Comparison of ENCODE assay signal across 8 cellular contexts in genomic region chrX:38561951-38562719, GRCh38. TPM values are rescaled to one million over a fixed set of nuclear protein-coding genes. Genes with fewer than 3 reads are reported as not detected.
DNase-seq lines count a peak whose midpoint lies in the region; ATAC-seq and TF ChIP-seq lines count a peak whose summit lies in the region.

No MANE protein-coding gene starts in this region.

- H3K4me1 ChIP-seq in mucosa of stomach (ENCODE audit: control insufficient read depth, insufficient read depth, low read length) = peaks cover 5% of the 10 kb centered on the region
- H3K4me1 ChIP-seq in tibial nerve = peaks cover 0 to 3% (median 0%) of the 10 kb centered on the region in 4 donors

- no peaks in the 10 kb centered on the region for H3K9me3 Mint-ChIP-seq in endothelial cell (ENCODE audit: unreplicated experiment)

- H3K9me3 ChIP-seq in mucosa of stomach (ENCODE audit: control insufficient read depth, low read length) (no peaks in the 10 kb centered on the region), tibial nerve (no peaks in the 10 kb centered on the region)

- H3K27me3 Mint-ChIP-seq in endothelial cell (ENCODE audit: unreplicated experiment) = peaks cover 2% of the 10 kb centered on the region

- no peak overlapping the region for H3K27ac Mint-ChIP-seq in endothelial cell (ENCODE audit: unreplicated experiment)

- no peaks in the 10 kb centered on the region for H3K36me3 Mint-ChIP-seq in endothelial cell (ENCODE audit: low read depth, unreplicated experiment)

- peak overlapping the region; percentile 53 for H3K9ac ChIP-seq in mucosa of stomach (ENCODE audit: low read length)

- H3K4me3 ChIP-seq in mucosa of stomach (ENCODE audit: low read length) (no peak overlapping the region), tibial nerve (peak overlapping the region; percentile 32 to 63 (median 42))

- no peak for TF ChIP-seq EP300 in tibial nerve (IDR thresholded peaks at IDR 0.05)

- TF ChIP-seq CTCF in endothelial cell (IDR thresholded peaks at IDR 0.05; ENCODE audit: unreplicated experiment) (no peak), tibial nerve (IDR thresholded peaks at IDR 0.05) (no peak)

- no peaks in the 10 kb centered on the region for H3K27me3 ChIP-seq in mucosa of stomach (ENCODE audit: control insufficient read depth, insufficient read depth, low read length)
- peaks cover 0 to 4% of the 10 kb centered on the region in 2 donors for H3K27me3 ChIP-seq in tibial nerve

- DNase-seq in activated effector memory CD4-positive, alpha-beta T cell treated with anti-CD3 and anti-CD28 coated beads, Interleukin-2, amount 50 U/mL, for 16 hours = peak; percentile 61
- DNase-seq in activated effector memory CD4-positive, alpha-beta T cell treated with Interleukin-2 at 50 U/mL for 16 hours = no peak
- peak; percentile 3 to 6 for DNase-seq in activated CD4-positive, alpha-beta T cell treated with anti-CD3 and anti-CD28 coated beads, Interleukin-2, amount 50 U/mL, for 4 hours
- peak; percentile 15 for DNase-seq in endothelial cell (ENCODE audit: low spot score)
- no peak for DNase-seq in tibial nerve (ENCODE audit: low spot score in 2 of 2)

- TF ChIP-seq POLR2A in tibial nerve (IDR thresholded peaks at IDR 0.05) = no peak

- no peaks in the 10 kb centered on the region for H3K4me1 Mint-ChIP-seq in endothelial cell (ENCODE audit: unreplicated experiment)

- peak overlapping the region; percentile 92 for H3K4me3 Mint-ChIP-seq in endothelial cell (ENCODE audit: unreplicated experiment)

- no peak for ATAC-seq in HG03025 (IDR thresholded peaks at IDR 0.05; ENCODE audit: low FRiP score, unreplicated experiment)
- no peak for ATAC-seq in HG03432 (IDR thresholded peaks at IDR 0.05; ENCODE audit: unreplicated experiment)

- no peaks in the 10 kb centered on the region for H3K36me3 ChIP-seq in mucosa of stomach (ENCODE audit: control insufficient read depth, insufficient read depth, low read length)
- H3K36me3 ChIP-seq in tibial nerve = no peaks in the 10 kb centered on the region

- 0 to 36% methylated on average over 23 to 38 of the region's 38 CpGs for WGBS in tibial nerve, 2 donors

- H3K27ac ChIP-seq in tibial nerve = peak overlapping the region in 3 of 4 donors; percentile 34 to 78 (median 64)

RNA-seq across cellular contexts. Expression of gene TSPAN7, which starts 0.8 kb away (rescaled TPM):
- 12.4 TPM for total RNA-seq in endothelial cell (ENCODE audit: unreplicated experiment)
- total RNA-seq in tibial nerve = 10 to 100 TPM; 28.5 to 68.2 (median 40.5) TPM

Comparison
In these comparisons a context has a peak if more than half of its experiments do, and no peak if none do; other contexts are left out.
1. DNase-seq: peak in activated effector memory CD4-positive, alpha-beta T cell treated with anti-CD3 and anti-CD28 coated beads, Interleukin-2, amount 50 U/mL, for 16 hours (single experiment), activated CD4-positive, alpha-beta T cell treated with anti-CD3 and anti-CD28 coated beads, Interleukin-2, amount 50 U/mL, for 4 hours (2 of 2) and endothelial cell (single experiment); none in activated effector memory CD4-positive, alpha-beta T cell treated with Interleukin-2 at 50 U/mL for 16 hours (single experiment) and tibial nerve (0 of 2).